ENCODE assay signal across 21 cellular contexts in genomic region chr10:37403776-37404175, GRCh38.
DNase-seq lines count a peak whose midpoint lies in the region; ATAC-seq, FAIRE-seq and TF ChIP-seq lines count a peak whose summit lies in the region.
"Had no signal": no experiment of that assay in that cellular context is flagged by ENCODE, and none has a peak within 500 bp of the region (broad histone marks: within the 10 kb centered on the region; RNA-seq: fewer than 3 reads in every experiment).

No MANE protein-coding gene starts in this region.

- ATAC-seq in RWPE2 (ENCODE audit: low read depth), result peak; percentile 76
- no peak for ATAC-seq in HG02884 (IDR thresholded peaks at IDR 0.05; ENCODE audit: unreplicated experiment)
- ATAC-seq: K562 had no signal

- peaks cover 4% of the 10 kb centered on the region for H3K4me1 ChIP-seq in RWPE2 (ENCODE audit: insufficient read depth, poor library complexity, severe bottlenecking)
- H3K4me1 ChIP-seq in BE2C, result no peaks in the 10 kb centered on the region
- H3K4me1 ChIP-seq: Caco-2 had no signal

- TF ChIP-seq CTCF in RWPE2 (IDR thresholded peaks at IDR 0.05; ENCODE audit: poor library complexity, severe bottlenecking) (no peak), BE2C (IDR thresholded peaks at IDR 0.05; ENCODE audit: low read depth, low read length) (no peak)

- DNase-seq in A172 (ENCODE audit: low spot score) (peak; percentile 20), MG63 (peak; percentile 1), RWPE2 (ENCODE audit: low spot score) (no peak), urothelium cell line (ENCODE audit: low spot score) (peak; percentile 38), BE2C (no peak)
- DNase-seq: ACHN; Caco-2; CD4-positive, alpha-beta T cell; DND-41; EL; H9; IMR-90 had no signal

- H3K9me3 ChIP-seq in MG63 (no peaks in the 10 kb centered on the region), RWPE2 (ENCODE audit: severe bottlenecking) (no peaks in the 10 kb centered on the region), BE2C (no peaks in the 10 kb centered on the region)
- H3K9me3 ChIP-seq: Caco-2 had no signal

- no peak for FAIRE-seq in urothelium cell line (lab: Jason Lieb, UNC)
- FAIRE-seq: A204.1, D721Med, GM12891, GM19239, H1, HTR-8/SVneo, K562 had no signal

- H3K4me3 ChIP-seq in MG63 (no peak overlapping the region), RWPE2 (ENCODE audit: severe bottlenecking) (no peak overlapping the region), BE2C (ENCODE audit: low read depth, low read length) (no peak overlapping the region)
- H3K4me3 ChIP-seq: K562 had no signal

- no peaks in the 10 kb centered on the region for H3K27me3 ChIP-seq in MG63
- no peaks in the 10 kb centered on the region for H3K27me3 ChIP-seq in RWPE2 (ENCODE audit: insufficient read depth, poor library complexity, severe bottlenecking)
- no peaks in the 10 kb centered on the region for H3K27me3 ChIP-seq in BE2C

- H3K36me3 ChIP-seq in MG63, result no peaks in the 10 kb centered on the region
- H3K36me3 ChIP-seq in RWPE2 (ENCODE audit: low read depth), result no peaks in the 10 kb centered on the region
- H3K36me3 ChIP-seq in BE2C, result no peaks in the 10 kb centered on the region

- H3K27ac ChIP-seq in RWPE2 (ENCODE audit: poor library complexity, severe bottlenecking), result no peak overlapping the region
- H3K27ac ChIP-seq: C4-2B had no signal

Comparison
In these comparisons a context has a peak if more than half of its experiments do, and no peak if none do; other contexts are left out.
1. DNase-seq: peak in A172 (single experiment), MG63 (single experiment) and urothelium cell line (single experiment); none in RWPE2 (single experiment) and BE2C (single experiment).